ENCODE assay signal across 8 cellular contexts in the genomic region with DNA sequence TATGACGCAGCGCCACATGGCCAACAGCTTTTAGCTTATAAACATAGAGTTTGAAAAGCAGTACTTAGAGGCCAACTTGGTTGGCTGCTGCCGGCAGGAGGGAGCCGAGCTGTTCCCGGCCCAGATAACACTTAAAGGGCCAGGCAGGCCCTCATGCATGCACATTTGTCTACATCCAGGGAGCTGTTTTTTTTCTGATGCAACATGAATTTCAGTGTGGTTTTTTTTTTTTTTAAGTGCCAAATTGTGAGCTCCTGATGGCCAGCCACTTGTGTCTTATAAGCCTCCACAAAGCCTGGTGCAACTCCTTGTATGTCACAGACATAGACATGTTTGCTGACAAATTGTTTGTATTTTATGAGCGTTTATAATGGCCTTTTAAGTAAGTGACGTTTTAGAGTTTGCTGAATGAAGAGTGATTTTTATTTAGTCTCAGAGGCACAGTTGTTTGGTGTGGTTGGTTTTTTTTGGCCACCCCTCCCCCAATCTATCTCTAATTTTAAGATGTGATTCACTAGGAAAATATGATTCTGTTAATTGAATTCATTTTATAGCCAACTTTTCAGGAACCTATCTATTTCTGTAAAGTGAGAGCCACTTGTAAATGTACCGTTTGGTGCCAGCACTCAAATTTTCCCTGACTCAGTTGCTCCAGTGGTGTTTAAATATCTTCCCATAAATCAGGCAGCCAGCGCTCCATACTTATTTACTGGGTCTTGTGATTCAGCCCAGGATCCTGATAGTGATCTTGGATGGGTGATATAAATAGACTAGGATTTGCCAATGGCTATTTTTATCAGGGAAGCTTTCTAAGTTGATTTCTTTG.
DNase-seq lines count a peak whose midpoint lies in the region; ATAC-seq, FAIRE-seq and TF ChIP-seq lines count a peak whose summit lies in the region.

No MANE protein-coding gene starts in this region.

- H3K27me3 ChIP-seq in keratinocyte (ENCODE audit: control insufficient read depth, extremely low read depth, insufficient read depth, low read length) (no peaks in the 10 kb centered on the region), stomach (no peaks in the 10 kb centered on the region)

- H3K36me3 ChIP-seq in keratinocyte (ENCODE audit: control insufficient read depth in 2 of 2, extremely low read depth in 1 of 2, insufficient read depth in 2 of 2, low read length in 2 of 2) (no peaks in the 10 kb centered on the region), stomach (no peaks in the 10 kb centered on the region)

- in situ Hi-C loops in astrocyte of the spinal cord (cut with HindIII; ENCODE audit: low sequenced_read_pairs), result no loop called here

- FAIRE-seq in keratinocyte (lab: Jason Lieb, UNC), result no peak
- FAIRE-seq in GM12892 (lab: Jason Lieb, UNC), result no peak

- H3K27ac ChIP-seq in keratinocyte (ENCODE audit: control insufficient read depth, insufficient read depth, low read length) (no peak overlapping the region), stomach (peak overlapping the region; percentile 43 to 81 (median 80))

- intact Hi-C loops in stomach (cut with DNase I; ENCODE audit: low total_unique reads), result no loop called here

- H3K9me3 ChIP-seq in keratinocyte (ENCODE audit: control insufficient read depth, low read depth, low read length) (no peaks in the 10 kb centered on the region), stomach (no peaks in the 10 kb centered on the region)

- H3K9ac ChIP-seq in keratinocyte (ENCODE audit: control insufficient read depth, extremely low read depth, insufficient read depth, low read length), result no peak overlapping the region

- TF ChIP-seq CTCF in astrocyte of the spinal cord (IDR thresholded peaks at IDR 0.05; ENCODE audit: low read depth, low read length) (peak; percentile 23), keratinocyte (optimal IDR thresholded peaks at IDR 0.05 in 1 of 3, IDR thresholded peaks at IDR 0.05 in 1 of 3, conservative IDR thresholded peaks at IDR 0.05 in 1 of 3; ENCODE audit: extremely low read depth in 1 of 3, insufficient read depth in 2 of 3, low read length in 3 of 3) (no peak), stomach (IDR thresholded peaks at IDR 0.05) (peak in 1 of 7 experiments; percentile 10)

- H4K20me1 ChIP-seq in keratinocyte (ENCODE audit: control insufficient read depth, extremely low read depth, insufficient read depth, low read length), result no peaks in the 10 kb centered on the region

- ATAC-seq in HG03469 (IDR thresholded peaks at IDR 0.05; ENCODE audit: unreplicated experiment), result no peak

- H2AFZ ChIP-seq in keratinocyte (ENCODE audit: control insufficient read depth, low read length), result no peak overlapping the region

- peak; percentile 46 for TF ChIP-seq EP300 in stomach (IDR thresholded peaks at IDR 0.05)

- TF ChIP-seq POLR2A in stomach (IDR thresholded peaks at IDR 0.05), result no peak
- no peak for TF ChIP-seq POLR2A in GM12892 (IDR thresholded peaks at IDR 0.05; ENCODE audit: low read depth, low read length)

- H3K4me2 ChIP-seq in keratinocyte (ENCODE audit: control insufficient read depth, extremely low read depth, insufficient read depth, low read depth, low read length), result peak overlapping the region; percentile 17

- H3K4me3 ChIP-seq in astrocyte of the spinal cord (ENCODE audit: low read depth, low read length), result no peak overlapping the region
- H3K4me3 ChIP-seq in keratinocyte (ENCODE audit: control insufficient read depth in 2 of 3, extremely low read depth in 1 of 3, insufficient read depth in 2 of 3, low read depth in 1 of 3, low read length in 3 of 3), result no peak overlapping the region
- no peak overlapping the region for H3K4me3 ChIP-seq in stomach

- H3K79me2 ChIP-seq in keratinocyte (ENCODE audit: control insufficient read depth, insufficient read depth, low read length), result no peaks in the 10 kb centered on the region

- H3K4me1 ChIP-seq in keratinocyte (ENCODE audit: control insufficient read depth, extremely low read depth, insufficient read depth, low read length) (peaks cover 16% of the 10 kb centered on the region), stomach (peaks cover 37 to 48% (median 42%) of the 10 kb centered on the region in 4 donors)

- dilution Hi-C loops in keratinocyte (cut with MboI; ENCODE audit: extremely low pct_ligation_motif_present, low sequenced_read_pairs), result no loop called here

- H3K9me1 ChIP-seq in keratinocyte (ENCODE audit: control insufficient read depth, extremely low read depth, insufficient read depth, low read length), result peaks cover 2% of the 10 kb centered on the region

- DNase-seq in Ammon's horn (ENCODE audit: low spot score), result peak; percentile 71
- peak; percentile 43 for DNase-seq in MV-4-11 (lab: John Stamatoyannopoulos, UW)
- DNase-seq in astrocyte of the spinal cord (ENCODE audit: low read depth, low spot score), result no peak
- DNase-seq in keratinocyte (ENCODE audit: low read depth, low spot score), result no peak
- peak; percentile 77 for DNase-seq in stomach
- DNase-seq in GM12892 (ENCODE audit: insufficient read length), result no peak
- DNase-seq in OCI-M2 (lab: John Stamatoyannopoulos, UW; ENCODE audit: unreplicated experiment), result no peak

- WGBS in stomach, 5 donors, result 21 to 33% (median 23%) methylated on average over 9 of the region's 9 CpGs

Comparison
In these comparisons a context has a peak if more than half of its experiments do, and no peak if none do; other contexts are left out.
1. DNase-seq: peak in Ammon's horn (single experiment), MV-4-11 (single experiment) and stomach (single experiment); none in astrocyte of the spinal cord (single experiment), keratinocyte (single experiment), GM12892 (single experiment) and OCI-M2 (single experiment).